Comparison of ENCODE assay signal across 8 cellular contexts in genomic region chr5:98770158-98770910, GRCh38. TPM values are rescaled to one million over a fixed set of nuclear protein-coding genes. Genes with fewer than 3 reads are reported as not detected.
DNase-seq lines count a peak whose midpoint lies in the region; ATAC-seq, FAIRE-seq and TF ChIP-seq lines count a peak whose summit lies in the region.
"Had no signal": no experiment of that assay in that cellular context is flagged by ENCODE, and none has a peak within 500 bp of the region (broad histone marks: within the 10 kb centered on the region; RNA-seq: fewer than 3 reads in every experiment).

No MANE protein-coding gene starts in this region.

- H3K27ac ChIP-seq in esophagus (ENCODE audit: low read depth in 2 of 2, low read length in 1 of 2) = peak overlapping the region; percentile 54 to 85
- peak overlapping the region; percentile 52 for H3K27ac ChIP-seq in upper lobe of right lung

- H3K4me3 Mint-ChIP-seq in activated CD4-positive, alpha-beta memory T cell treated with anti-CD3 and anti-CD28 coated beads for 36 hours = peak overlapping the region; percentile 84
- peak overlapping the region; percentile 94 to 99 (median 96) for H3K4me3 Mint-ChIP-seq in naive B cell

- H3K4me3 ChIP-seq in esophagus (ENCODE audit: low read depth in 1 of 2, low read length in 2 of 2) (peak overlapping the region; percentile 62 to 74), upper lobe of right lung (peak overlapping the region; percentile 70)

- no peak for DNase-seq in GM12892 (ENCODE audit: insufficient read length)
- peak; percentile 48 for DNase-seq in NCI-H2029 treated with DMSO at 0.1 percent for 48 hours (lab: John Stamatoyannopoulos, UW)
- peak; percentile 27 for DNase-seq in activated CD4-positive, alpha-beta memory T cell treated with anti-CD3 and anti-CD28 coated beads for 36 hours
- DNase-seq in naive B cell = peak; percentile 42
- DNase-seq in upper lobe of right lung = peak; percentile 72

- H3K36me3 Mint-ChIP-seq in activated CD4-positive, alpha-beta memory T cell treated with anti-CD3 and anti-CD28 coated beads for 36 hours = no peaks in the 10 kb centered on the region
- no peaks in the 10 kb centered on the region for H3K36me3 Mint-ChIP-seq in naive B cell

- CTCF ChIA-PET in activated CD4-positive, alpha-beta memory T cell treated with anti-CD3 and anti-CD28 coated beads for 36 hours (lab: Charles Lee) = interaction anchor here (0.6 to 6.2 kb wide), 23 partner anchors 9 to 1597 kb away, joined by 3 to 88 read pairs (median 4); no protein-coding TSS in a partner anchor

- peaks cover 40% of the 10 kb centered on the region for H3K4me1 Mint-ChIP-seq in activated CD4-positive, alpha-beta memory T cell treated with anti-CD3 and anti-CD28 coated beads for 36 hours (ENCODE audit: low read depth)
- peaks cover 52 to 65% (median 55%) of the 10 kb centered on the region in 3 donors for H3K4me1 Mint-ChIP-seq in naive B cell

- intact Hi-C loops in activated CD4-positive, alpha-beta memory T cell treated with anti-CD3 and anti-CD28 coated beads for 36 hours (cut with micrococcal nuclease) = loop anchor here (2.0 to 10.0 kb wide), 3 partner anchors 262 to 1226 kb away; no protein-coding TSS in a partner anchor
- intact Hi-C loops in upper lobe of right lung (cut with DNase I) = no loop called here

- H3K9me3 ChIP-seq in esophagus (ENCODE audit: control insufficient read depth in 2 of 2, insufficient read depth in 1 of 2, low read depth in 1 of 2, low read length in 1 of 2) (peaks cover 0 to 3% of the 10 kb centered on the region in 2 donors), upper lobe of right lung (no peaks in the 10 kb centered on the region)

- no peak for TF ChIP-seq CTCF in upper lobe of right lung (IDR thresholded peaks at IDR 0.05)

- no peaks in the 10 kb centered on the region for H3K9me3 Mint-ChIP-seq in activated CD4-positive, alpha-beta memory T cell treated with anti-CD3 and anti-CD28 coated beads for 36 hours
- no peaks in the 10 kb centered on the region for H3K9me3 Mint-ChIP-seq in naive B cell

- peak; percentile 74 for FAIRE-seq in GM12892 (lab: Jason Lieb, UNC)
- FAIRE-seq: colon had no signal

- H3K36me3 ChIP-seq in esophagus (ENCODE audit: control insufficient read depth in 2 of 2, insufficient read depth in 2 of 2, low read length in 1 of 2) (no peaks in the 10 kb centered on the region), upper lobe of right lung (no peaks in the 10 kb centered on the region)

- peaks cover 25% of the 10 kb centered on the region for H3K27me3 Mint-ChIP-seq in activated CD4-positive, alpha-beta memory T cell treated with anti-CD3 and anti-CD28 coated beads for 36 hours
- H3K27me3 Mint-ChIP-seq in naive B cell = peaks cover 18 to 38% (median 22%) of the 10 kb centered on the region in 3 donors

- WGBS in esophagus, 2 donors = 0 to 1% methylated on average over 41 to 42 of the region's 42 CpGs

- no peaks in the 10 kb centered on the region for H3K27me3 ChIP-seq in esophagus (ENCODE audit: control insufficient read depth in 1 of 2, insufficient read depth in 2 of 2, low read length in 2 of 2)
- no peaks in the 10 kb centered on the region for H3K27me3 ChIP-seq in upper lobe of right lung

- ATAC-seq in naive B cell (ENCODE audit: low read depth in 2 of 2) (no peak), upper lobe of right lung (no peak), GM21825 (IDR thresholded peaks at IDR 0.05; ENCODE audit: unreplicated experiment) (no peak)

- no peak for TF ChIP-seq POLR2A in GM12892 (IDR thresholded peaks at IDR 0.05; ENCODE audit: low read depth, low read length)

- H3K27ac Mint-ChIP-seq in activated CD4-positive, alpha-beta memory T cell treated with anti-CD3 and anti-CD28 coated beads for 36 hours = peak overlapping the region; percentile 1
- peak overlapping the region in 5 of 6 donors; percentile 53 to 92 (median 80) for H3K27ac Mint-ChIP-seq in naive B cell

- peaks cover 0 to 5% of the 10 kb centered on the region in 2 donors for H3K4me1 ChIP-seq in esophagus (ENCODE audit: control insufficient read depth in 2 of 2, insufficient read depth in 2 of 2, low read length in 1 of 2)
- H3K4me1 ChIP-seq in upper lobe of right lung = peaks cover 24% of the 10 kb centered on the region

- POLR2A ChIA-PET in activated CD4-positive, alpha-beta memory T cell treated with anti-CD3 and anti-CD28 coated beads for 36 hours (lab: Charles Lee) = no interaction called here

RNA-seq across cellular contexts. Expression of gene RGMB, which starts 3.1 kb away (rescaled TPM):
- polyA plus RNA-seq in GM12892 (2012; ENCODE audit: missing spikeins) = 3.9 TPM
- total RNA-seq in activated CD4-positive, alpha-beta memory T cell treated with anti-CD3 and anti-CD28 coated beads for 36 hours = 1 to 10 TPM; 3.3 to 3.8 TPM
- polyA plus RNA-seq in esophagus (1 to 10 TPM; 2.6 to 7.9 TPM), naive B cell (ENCODE audit: low read depth in 6 of 6) (1 to 10 TPM; 3.8 to 8.6 (median 4.6) TPM)
- 16.8 TPM for total RNA-seq in upper lobe of right lung
